ENCODE assay signal across 7 cellular contexts in the genomic region with DNA sequence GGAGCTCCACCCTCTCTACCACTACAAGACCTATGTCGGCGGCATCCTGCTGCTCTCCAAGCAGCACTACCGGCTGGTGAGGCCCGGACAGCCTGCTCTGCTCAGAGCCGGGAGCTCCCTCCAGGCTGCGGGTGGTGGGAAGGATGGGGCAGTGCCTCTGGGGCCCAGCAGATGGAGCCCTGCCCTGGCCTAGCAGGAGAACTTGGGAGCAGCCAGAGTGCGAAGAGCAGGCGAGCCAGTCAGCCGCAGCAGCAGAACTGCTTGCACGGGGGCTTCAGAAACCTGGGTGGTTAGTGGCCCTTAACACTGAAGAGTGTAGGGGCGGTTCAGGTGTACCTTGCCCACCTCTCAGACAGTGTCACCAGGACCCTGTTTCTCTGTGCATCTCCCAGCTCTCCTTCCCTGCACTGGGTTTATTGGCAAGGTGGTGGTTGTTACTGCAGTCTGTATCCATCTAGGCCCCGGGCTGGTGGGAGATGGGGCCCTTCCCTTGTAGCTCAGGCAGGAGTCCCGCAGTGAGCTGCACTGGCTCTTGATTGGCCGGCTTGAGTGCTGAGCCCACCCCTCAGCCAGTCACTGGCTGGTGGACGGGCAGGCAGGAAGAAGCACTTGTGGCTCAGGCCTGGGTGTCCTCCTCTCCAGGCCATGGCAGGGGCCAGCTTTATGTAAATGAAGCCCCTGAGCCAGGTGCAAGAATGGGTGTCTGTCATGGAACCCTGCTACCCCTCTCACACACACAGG. TPM values are rescaled to one million over a fixed set of nuclear protein-coding genes. Genes with fewer than 3 reads are reported as not detected.
DNase-seq lines count a peak whose midpoint lies in the region; ATAC-seq and TF ChIP-seq lines count a peak whose summit lies in the region.

No MANE protein-coding gene starts in this region.

- peaks cover 4% of the 10 kb centered on the region for H3K36me3 Mint-ChIP-seq in IgD-negative memory B cell
- no peaks in the 10 kb centered on the region for H3K36me3 Mint-ChIP-seq in natural killer cell

- ATAC-seq in natural killer cell = peak in 2 of 3 donors; percentile 80 to 81

- H3K9me3 ChIP-seq in esophagus squamous epithelium = no peaks in the 10 kb centered on the region

- no peak for TF ChIP-seq POLR2A in esophagus squamous epithelium (IDR thresholded peaks at IDR 0.05)

- H3K4me1 ChIP-seq in esophagus squamous epithelium = peaks cover 9 to 37% (median 14%) of the 10 kb centered on the region in 3 donors

- H3K27me3 Mint-ChIP-seq in IgD-negative memory B cell (no peaks in the 10 kb centered on the region), natural killer cell (ENCODE audit: low read depth in 2 of 2) (no peaks in the 10 kb centered on the region)

- H3K27ac ChIP-seq in esophagus squamous epithelium = peak overlapping the region in 1 of 4 donors; percentile 2

- H3K4me1 Mint-ChIP-seq in IgD-negative memory B cell (peaks cover 6 to 15% (median 9%) of the 10 kb centered on the region in 3 donors), natural killer cell (peaks cover 4 to 17% of the 10 kb centered on the region in 2 donors)

- H3K27me3 ChIP-seq in esophagus squamous epithelium = no peaks in the 10 kb centered on the region

- TF ChIP-seq CTCF in GM12875 (IDR thresholded peaks at IDR 0.05; ENCODE audit: borderline replicate concordance, insufficient read depth, low read depth, low read length) (peak; percentile 85), esophagus squamous epithelium (IDR thresholded peaks at IDR 0.05) (peak; percentile 51 to 92 (median 84)), natural killer cell (IDR thresholded peaks at IDR 0.05) (peak; percentile 31)

- WGBS in esophagus squamous epithelium, 2 donors = 20 to 21% methylated on average over 1 to 5 of the region's 15 CpGs

- H3K9me3 Mint-ChIP-seq in IgD-negative memory B cell (no peaks in the 10 kb centered on the region), natural killer cell (no peaks in the 10 kb centered on the region)

- H3K27ac Mint-ChIP-seq in IgD-negative memory B cell = peak overlapping the region in 2 of 3 donors; percentile 39 to 64
- H3K27ac Mint-ChIP-seq in natural killer cell = no peak overlapping the region

- intact Hi-C loops in esophagus squamous epithelium (cut with DNase I) (no loop called here), natural killer cell (cut with micrococcal nuclease) (no loop called here)

- DNase-seq in OCI-M1 (lab: John Stamatoyannopoulos, UW) = peak; percentile 75
- DNase-seq in activated T-cell treated with anti-CD3 and anti-CD28 coated beads for 48 hours (ENCODE audit: low read depth) = peak; percentile 62
- no peak for DNase-seq in esophagus squamous epithelium (lab: John Stamatoyannopoulos, UW)
- DNase-seq in natural killer cell = peak; percentile 36
- peak; percentile 77 for DNase-seq in superior temporal gyrus (ENCODE audit: extremely low spot score)

- H3K4me3 Mint-ChIP-seq in IgD-negative memory B cell (no peak overlapping the region), natural killer cell (no peak overlapping the region)

- no peak overlapping the region for H3K4me3 ChIP-seq in GM12875 (ENCODE audit: low read depth, low read length)
- H3K4me3 ChIP-seq in esophagus squamous epithelium = no peak overlapping the region

- peaks cover 0 to 50% (median 0%) of the 10 kb centered on the region in 3 donors for H3K36me3 ChIP-seq in esophagus squamous epithelium

RNA-seq across cellular contexts. Expression of gene B4GALT7, which starts 7.7 kb away (rescaled TPM):
- 26.4 TPM for polyA plus RNA-seq in IgD-negative memory B cell
- total RNA-seq in esophagus squamous epithelium (10 to 100 TPM; 13.5 to 22.9 (median 15.8) TPM), natural killer cell (10 to 100 TPM; 28.7 to 38.5 (median 28.7) TPM)

RNA-seq across cellular contexts. Expression of gene TMED9, which starts 15.6 kb away (rescaled TPM):
- 96.6 TPM for polyA plus RNA-seq in IgD-negative memory B cell
- total RNA-seq in esophagus squamous epithelium = 100 to 1,000 TPM in 3 of 4 donors, 10 to 100 TPM in 1; 96.5 to 141 (median 119) TPM
- total RNA-seq in natural killer cell = 100 to 1,000 TPM in 1 of 3 donors, 10 to 100 TPM in 2; 91.2 to 114 (median 94.4) TPM

RNA-seq across cellular contexts. Expression of gene FAM193B, which starts 53.3 kb away (rescaled TPM):
- polyA plus RNA-seq in IgD-negative memory B cell = 4.5 TPM
- total RNA-seq in esophagus squamous epithelium = 10 to 100 TPM; 28.5 to 52.1 (median 41.9) TPM
- total RNA-seq in natural killer cell = 100 to 1,000 TPM; 203 to 235 (median 216) TPM

Comparison
In these comparisons a context has a peak if more than half of its experiments do, and no peak if none do; other contexts are left out.
1. CTCF ChIP-seq: peak in every context shown above with its lines; median percentile 85 in GM12875; 84 in esophagus squamous epithelium; 31 in natural killer cell.
2. H3K27ac Mint-ChIP-seq: peak in IgD-negative memory B cell (2 of 3); none in natural killer cell (0 of 2).